Comparison of ENCODE assay signal across 8 cellular contexts in the genomic region with DNA sequence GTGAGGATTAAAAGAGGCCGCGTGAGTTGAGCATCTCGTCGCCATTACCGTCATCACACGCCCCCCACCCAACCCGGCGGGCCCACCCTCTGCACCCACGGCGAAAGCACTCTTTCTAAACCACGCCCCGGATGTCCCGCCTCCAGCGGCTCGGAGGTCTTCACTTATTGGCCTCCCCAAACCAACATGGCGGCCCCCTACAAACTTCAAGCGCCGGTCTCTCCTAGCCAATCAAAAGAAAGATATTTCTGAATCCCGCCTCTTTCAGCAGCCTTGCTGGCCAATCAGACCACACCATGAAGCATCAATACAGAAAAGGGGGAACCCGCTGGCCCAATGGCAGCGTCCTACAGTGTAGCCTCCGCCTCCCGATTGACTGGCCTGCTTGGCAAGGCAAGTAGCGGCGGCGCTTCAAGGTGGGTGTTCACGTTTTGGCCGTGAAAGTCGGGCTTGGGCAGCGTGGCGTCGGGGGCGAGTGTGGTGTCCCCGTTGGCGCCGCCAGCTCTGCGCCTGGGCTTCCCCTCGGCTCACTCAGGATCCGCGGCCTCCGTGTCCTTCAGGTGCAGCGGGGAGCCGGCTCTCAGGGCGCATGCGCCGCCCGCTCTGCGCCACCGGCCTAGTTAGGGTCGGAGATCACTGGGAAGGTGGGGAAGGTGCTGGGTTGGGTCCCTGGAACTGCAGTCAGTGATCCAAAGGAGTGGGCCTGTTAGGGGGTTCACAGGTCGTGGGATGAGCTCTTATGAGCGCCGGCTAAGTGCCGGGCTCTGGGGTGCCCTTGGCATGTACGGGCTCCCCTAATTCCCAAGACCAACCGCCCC. TPM values are rescaled to one million over a fixed set of nuclear protein-coding genes. Genes with fewer than 3 reads are reported as not detected.
A peak's percentile ranks its signal among the peaks of the same experiment; 100 is the strongest.
DNase-seq lines count a peak whose midpoint lies in the region; ATAC-seq and TF ChIP-seq lines count a peak whose summit lies in the region.

A gene (plus strand): TSS at position 364 of the 818 bp plus-strand sequence. CDS start 1,471 bp downstream, outside the sequence.

- peak within 1 kb of the TSS; percentile 95 for H3K27ac Mint-ChIP-seq in activated CD4-positive, alpha-beta T cell treated with anti-CD3 and anti-CD28 coated beads for 36 hours

- peak; percentile 99 for DNase-seq in Ammon's horn (ENCODE audit: low spot score)
- DNase-seq in GM19238 (ENCODE audit: insufficient read length, low spot score), result peak; percentile 100
- DNase-seq in NCI-H524 (lab: John Stamatoyannopoulos, UW), result peak; percentile 97 to 99
- DNase-seq in activated CD4-positive, alpha-beta T cell treated with anti-CD3 and anti-CD28 coated beads for 36 hours, result peak; percentile 97
- DNase-seq in choroid plexus epithelial cell (ENCODE audit: low read depth), result peak; percentile 99
- peak; percentile 97 for DNase-seq in kidney epithelial cell (ENCODE audit: low read depth)
- DNase-seq in stimulated activated CD4-positive, alpha-beta T cell treated with anti-CD3 and anti-CD28 coated beads, Interleukin-15, amount 100 ng/mL, for 48 hours (ENCODE audit: low read depth in 2 of 2), result peak; percentile 92 to 94

- peaks cover 7% of the 10 kb centered on the region for H3K36me3 Mint-ChIP-seq in activated CD4-positive, alpha-beta T cell treated with anti-CD3 and anti-CD28 coated beads for 36 hours (ENCODE audit: low read depth)

- H3K27me3 ChIP-seq in kidney epithelial cell (ENCODE audit: control insufficient read depth, insufficient read depth, low read length), result no peaks in the 10 kb centered on the region

- ATAC-seq in HG03442 (IDR thresholded peaks at IDR 0.05; ENCODE audit: unreplicated experiment), result peak; percentile 83
- ATAC-seq in activated CD4-positive, alpha-beta T cell treated with anti-CD3 and anti-CD28 coated beads for 36 hours, result peak; percentile 99

- H3K36me3 ChIP-seq in kidney epithelial cell (ENCODE audit: control insufficient read depth, insufficient read depth, low read length), result peaks cover 1% of the 10 kb centered on the region

- CTCF ChIA-PET in activated CD4-positive, alpha-beta T cell treated with anti-CD3 and anti-CD28 coated beads for 36 hours (lab: Charles Lee), result interaction anchor here (0.6 kb wide), 1 partner anchor 1592 kb away, joined by 3 read pairs; a partner anchor contains a TSS

- POLR2A ChIA-PET in activated CD4-positive, alpha-beta T cell treated with anti-CD3 and anti-CD28 coated beads for 36 hours (lab: Charles Lee), result interaction anchor here (0.6 kb wide), 1 partner anchor 652 kb away, joined by 3 read pairs; no protein-coding TSS in a partner anchor

- no peaks in the 10 kb centered on the region for H3K27me3 Mint-ChIP-seq in activated CD4-positive, alpha-beta T cell treated with anti-CD3 and anti-CD28 coated beads for 36 hours

- H3K4me3 Mint-ChIP-seq in activated CD4-positive, alpha-beta T cell treated with anti-CD3 and anti-CD28 coated beads for 36 hours, result peak within 1 kb of the TSS; percentile 96

- peaks cover 26% of the 10 kb centered on the region for H3K4me1 Mint-ChIP-seq in activated CD4-positive, alpha-beta T cell treated with anti-CD3 and anti-CD28 coated beads for 36 hours

- TF ChIP-seq CTCF in choroid plexus epithelial cell (conservative IDR thresholded peaks at IDR 0.05; ENCODE audit: low read depth, low read length) (no peak), kidney epithelial cell (IDR thresholded peaks at IDR 0.05; ENCODE audit: insufficient read depth, low read length, poor library complexity, severe bottlenecking) (no peak)

- H3K4me3 ChIP-seq in choroid plexus epithelial cell (ENCODE audit: low read depth, low read length), result peak within 1 kb of the TSS; percentile 97
- peak within 1 kb of the TSS; percentile 87 for H3K4me3 ChIP-seq in kidney epithelial cell (ENCODE audit: low read depth, low read length)

- intact Hi-C loops in activated CD4-positive, alpha-beta T cell treated with anti-CD3 and anti-CD28 coated beads for 36 hours (cut with DNase I, micrococcal nuclease), result loop anchor here (1.0 to 10.0 kb wide), 12 partner anchors 10 to 1644 kb away; a partner anchor contains a TSS

- H3K9me3 Mint-ChIP-seq in activated CD4-positive, alpha-beta T cell treated with anti-CD3 and anti-CD28 coated beads for 36 hours (ENCODE audit: low read depth), result no peaks in the 10 kb centered on the region

RNA-seq across cellular contexts. Expression of the gene that starts here (rescaled TPM):
- total RNA-seq in activated CD4-positive, alpha-beta T cell treated with anti-CD3 and anti-CD28 coated beads for 36 hours, result 100 to 1,000 TPM; 108 to 113 TPM
- total RNA-seq in kidney epithelial cell, result 246 and 284 TPM in 2 replicates

Comparison
In these comparisons a context has a peak if more than half of its experiments do, and no peak if none do; other contexts are left out.
1. Peak in every context shown above with its lines: DNase-seq, ATAC-seq and H3K4me3 ChIP-seq.